ENCODE assay signal across 8 cellular contexts in the genomic region with DNA sequence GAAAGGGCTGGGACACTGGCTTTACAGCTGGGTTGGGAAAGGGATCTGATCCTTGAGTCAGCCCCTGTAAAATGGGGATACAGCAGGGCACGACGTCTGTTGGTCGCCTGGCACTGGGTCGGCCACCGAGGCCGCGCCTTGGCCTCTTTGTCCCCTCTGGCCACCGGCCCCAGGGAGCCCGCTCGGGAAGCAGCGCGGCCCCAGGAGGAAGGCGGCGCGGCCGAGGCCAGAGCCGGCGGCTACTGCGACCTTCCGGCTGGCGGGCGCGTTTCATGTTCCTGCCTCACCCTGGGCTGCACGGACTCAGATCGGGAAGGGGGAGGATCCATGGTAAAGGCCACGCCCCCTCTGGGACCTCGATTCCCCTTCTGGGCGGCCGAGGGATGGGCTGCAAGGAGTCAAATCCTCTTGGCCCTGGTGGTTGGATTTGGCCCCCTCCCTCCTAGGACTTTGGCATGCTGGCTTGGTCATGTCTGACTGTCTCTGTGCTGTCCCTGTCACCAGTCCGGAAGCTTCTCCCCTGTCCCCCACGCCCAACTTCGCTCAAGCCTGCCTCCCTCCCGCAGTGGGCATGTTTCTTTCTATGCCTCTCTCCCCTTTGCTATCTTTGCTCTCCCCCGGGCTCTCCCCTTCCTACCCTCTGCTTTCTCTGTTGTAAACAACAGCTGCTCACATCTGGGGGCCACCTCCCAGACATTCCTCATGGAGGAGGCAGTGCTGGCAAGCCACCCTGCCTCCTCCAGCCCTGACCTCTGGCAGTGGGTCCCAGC. TPM values are rescaled to one million over a fixed set of nuclear protein-coding genes. Genes with fewer than 3 reads are reported as not detected.
A peak's percentile ranks its signal among the peaks of the same experiment; 100 is the strongest.
DNase-seq lines count a peak whose midpoint lies in the region; ATAC-seq and TF ChIP-seq lines count a peak whose summit lies in the region.

No MANE protein-coding gene starts in this region.

- peak overlapping the region; percentile 89 for H3K27ac Mint-ChIP-seq in WTC11

- intact Hi-C loops in left ventricle myocardium superior (cut with micrococcal nuclease), result no loop called here
- intact Hi-C loops in posterior vena cava (cut with DNase I), result no loop called here

- H3K27me3 Mint-ChIP-seq in WTC11 (ENCODE audit: low read depth), result peaks cover 23% of the 10 kb centered on the region

- peaks cover 36% of the 10 kb centered on the region for H3K4me1 Mint-ChIP-seq in WTC11

- peaks cover 4% of the 10 kb centered on the region; the same call in 1 of the 2 replicates for H3K36me3 Mint-ChIP-seq in WTC11

- DNase-seq in EL (peak; percentile 72), WTC11 (ENCODE audit: low spot score) (peak; percentile 98), left ventricle myocardium superior (peak; percentile 93), posterior vena cava (ENCODE audit: low spot score) (peak; percentile 97), occipital lobe (lab: John Stamatoyannopoulos, UW) (no peak), OCI-M1 (lab: John Stamatoyannopoulos, UW) (no peak), RPMI8226 (no peak)

- POLR2A ChIA-PET in WTC11 (lab: Charles Lee), result interaction anchor here (0.7 to 0.9 kb wide), 3 partner anchors 14 to 70 kb away, joined by 3 to 4 read pairs (median 3); no protein-coding TSS in a partner anchor

- CTCF ChIA-PET in WTC11 (lab: Charles Lee), result interaction anchor here (0.6 to 6.6 kb wide), 13 partner anchors 12 to 289 kb away, joined by 3 to 115 read pairs (median 3); partner anchors contain the start of genes ENG, ST6GALNAC4 and TOR2A

- H3K9me3 Mint-ChIP-seq in WTC11, result no peaks in the 10 kb centered on the region

- H3K4me3 Mint-ChIP-seq in WTC11, result peak overlapping the region; percentile 62

- ATAC-seq in WTC11 (peak; percentile 78), left ventricle myocardium superior (peak; percentile 89), HG02870 (IDR thresholded peaks at IDR 0.05; ENCODE audit: unreplicated experiment) (no peak)

- no peak for TF ChIP-seq CTCF in WTC11 (IDR thresholded peaks at IDR 0.05)

TF ChIP-seq in WTC11, 78 proteins besides CTCF, POLR2A, EP300 and RAD21 (continues in another document):
- TF ChIP-seq HMGXB4 (CRISPR knock-in tag; IDR thresholded peaks at IDR 0.05) (peak; percentile 58; the same call in 1 of the 2 replicates), AFF4 (CRISPR knock-in tag; IDR thresholded peaks at IDR 0.05; ENCODE audit: borderline replicate concordance) (no peak), ZNF396 (CRISPR knock-in tag; IDR thresholded peaks at IDR 0.05; ENCODE audit: borderline replicate concordance) (no peak), SP1 (CRISPR knock-in tag; conservative IDR thresholded peaks at IDR 0.05) (peak; percentile 59; the same call in 1 of the 2 replicates), FOXK1 (CRISPR knock-in tag; IDR thresholded peaks at IDR 0.05) (peak; percentile 58; the same call in 1 of the 2 replicates), TP53 (CRISPR knock-in tag; IDR thresholded peaks at IDR 0.05) (no peak), CREB1 (CRISPR knock-in tag; IDR thresholded peaks at IDR 0.05) (no peak), NR1H2 (CRISPR knock-in tag; IDR thresholded peaks at IDR 0.05) (no peak), ERG (CRISPR knock-in tag; IDR thresholded peaks at IDR 0.05) (no peak), ZNF232 (CRISPR knock-in tag; IDR thresholded peaks at IDR 0.05) (no peak), ATF2 (CRISPR knock-in tag; IDR thresholded peaks at IDR 0.05; ENCODE audit: borderline replicate concordance, low read depth) (no peak), PRRX2 (CRISPR knock-in tag; IDR thresholded peaks at IDR 0.05) (no peak)
- TF ChIP-seq, protein P1, sequence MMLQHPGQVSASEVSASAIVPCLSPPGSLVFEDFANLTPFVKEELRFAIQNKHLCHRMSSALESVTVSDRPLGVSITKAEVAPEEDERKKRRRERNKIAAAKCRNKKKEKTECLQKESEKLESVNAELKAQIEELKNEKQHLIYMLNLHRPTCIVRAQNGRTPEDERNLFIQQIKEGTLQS (CRISPR knock-in tag; conservative IDR thresholded peaks at IDR 0.05), result no peak
- TF ChIP-seq, protein P2, sequence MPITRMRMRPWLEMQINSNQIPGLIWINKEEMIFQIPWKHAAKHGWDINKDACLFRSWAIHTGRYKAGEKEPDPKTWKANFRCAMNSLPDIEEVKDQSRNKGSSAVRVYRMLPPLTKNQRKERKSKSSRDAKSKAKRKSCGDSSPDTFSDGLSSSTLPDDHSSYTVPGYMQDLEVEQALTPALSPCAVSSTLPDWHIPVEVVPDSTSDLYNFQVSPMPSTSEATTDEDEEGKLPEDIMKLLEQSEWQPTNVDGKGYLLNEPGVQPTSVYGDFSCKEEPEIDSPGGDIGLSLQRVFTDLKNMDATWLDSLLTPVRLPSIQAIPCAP (CRISPR knock-in tag; IDR thresholded peaks at IDR 0.05), result no peak

RNA-seq across cellular contexts. Expression of gene FPGS, which starts 25.8 kb away (rescaled TPM):
- total RNA-seq in WTC11 (2021) (67.7 to 81.7 TPM (median 69.3 TPM) in 3 replicates), left ventricle myocardium superior (31.9 TPM), posterior vena cava (10 to 100 TPM; 35.5 to 55.1 TPM), occipital lobe (18.1 TPM)

RNA-seq across cellular contexts. Expression of gene ENG, which starts 26.0 kb away (rescaled TPM):
- 3.7 to 4.4 TPM (median 4.2 TPM) in 3 replicates for total RNA-seq in WTC11 (2021)
- 134 TPM for total RNA-seq in left ventricle myocardium superior
- total RNA-seq in posterior vena cava, result 100 to 1,000 TPM; 189 to 217 TPM
- total RNA-seq in occipital lobe, result 0.16 TPM

RNA-seq across cellular contexts. Expression of gene CDK9, which starts 42.6 kb away (rescaled TPM):
- total RNA-seq in WTC11 (2021) (106 to 111 TPM (median 107 TPM) in 3 replicates), left ventricle myocardium superior (48.4 TPM), posterior vena cava (10 to 100 TPM; 56.5 to 71.0 TPM), occipital lobe (45.1 TPM)

RNA-seq across cellular contexts. Expression of gene AK1, which starts 49.0 kb away (rescaled TPM):
- total RNA-seq in WTC11 (2021) (27.5 to 34.9 TPM (median 34.4 TPM) in 3 replicates), left ventricle myocardium superior (853 TPM), posterior vena cava (10 to 100 TPM; 65.7 to 67.0 TPM), occipital lobe (28.4 TPM)

RNA-seq across cellular contexts. Expression of gene SH2D3C, which starts 50.0 kb away (rescaled TPM):
- total RNA-seq in WTC11 (2021), result 3.3 to 5.4 TPM (median 3.4 TPM) in 3 replicates
- 18.3 TPM for total RNA-seq in left ventricle myocardium superior
- 10 to 100 TPM; 13.7 to 18.9 TPM for total RNA-seq in posterior vena cava
- total RNA-seq in occipital lobe, result 5.1 TPM

Comparison
In these comparisons a context has a peak if more than half of its experiments do, and no peak if none do; other contexts are left out.
1. DNase-seq: peak in EL (single experiment), WTC11 (single experiment), left ventricle myocardium superior (single experiment) and posterior vena cava (single experiment); none in occipital lobe (single experiment), OCI-M1 (single experiment) and RPMI8226 (single experiment).
2. RNA of gene ENG, which starts 26.0 kb away (total RNA-seq): 189 to 217 TPM in posterior vena cava and 134 TPM in left ventricle myocardium superior (single experiment); 3.7 to 4.4 TPM in WTC11 and 0.16 TPM in occipital lobe (single experiment); every median in the first group is over 10 times any median in the second.